In the genomic region with DNA sequence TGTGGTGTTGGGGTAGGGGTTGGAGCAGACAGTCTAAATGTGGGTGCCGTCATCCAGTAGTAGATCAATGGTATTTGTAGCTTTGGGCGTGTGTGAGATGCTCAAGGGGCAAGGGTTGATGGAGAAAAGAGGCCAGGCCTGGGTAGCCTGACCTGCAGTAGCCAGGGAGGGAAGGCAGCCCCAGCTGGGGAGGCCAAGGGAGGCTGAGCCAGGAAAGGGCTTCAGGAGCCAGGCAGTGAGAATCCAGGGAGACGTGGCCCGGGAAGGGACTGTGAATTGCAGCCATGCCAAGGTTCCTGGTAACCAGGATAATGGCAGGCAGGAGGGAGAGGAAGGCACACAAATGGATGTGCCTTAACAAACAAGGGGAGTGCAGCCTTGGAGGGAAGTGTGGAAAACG, we compare ENCODE assay signal across 1 cellular context.
TF ChIP-seq lines count a peak whose summit lies in the region.

No MANE protein-coding gene starts in this region.

TF ChIP-seq in IMR-90, 13 proteins besides CTCF, POLR2A, EP300 and RAD21:
- no peak for TF ChIP-seq MAFK (IDR thresholded peaks at IDR 0.05; ENCODE audit: low read depth, low read length)
- TF ChIP-seq CEBPB (IDR thresholded peaks at IDR 0.05; ENCODE audit: low read depth, low read length) = no peak
- no peak for TF ChIP-seq FOS (IDR thresholded peaks at IDR 0.05; ENCODE audit: low read depth, low read length)
- TF ChIP-seq USF2 (IDR thresholded peaks at IDR 0.05; ENCODE audit: low read depth, low read length) = no peak
- no peak for TF ChIP-seq SMC3 (IDR thresholded peaks at IDR 0.05; ENCODE audit: low read depth, low read length)
- no peak for TF ChIP-seq BHLHE40 (IDR thresholded peaks at IDR 0.05; ENCODE audit: low read depth, low read length)
- TF ChIP-seq MXI1 (IDR thresholded peaks at IDR 0.05; ENCODE audit: borderline replicate concordance, low read depth, low read length) = no peak
- no peak for TF ChIP-seq MAZ (IDR thresholded peaks at IDR 0.05; ENCODE audit: borderline replicate concordance, low read depth, low read length)
- no peak for TF ChIP-seq NFE2L2 (IDR thresholded peaks at IDR 0.05; ENCODE audit: low read depth, low read length)
- TF ChIP-seq ELK1 (IDR thresholded peaks at IDR 0.05; ENCODE audit: borderline replicate concordance, low read depth, low read length) = no peak
